Comparison of ENCODE assay signal across 11 cellular contexts in genomic region chr16:5070431-5071186, GRCh38. TPM values are rescaled to one million over a fixed set of nuclear protein-coding genes. Genes with fewer than 3 reads are reported as not detected.
DNase-seq lines count a peak whose midpoint lies in the region; ATAC-seq and TF ChIP-seq lines count a peak whose summit lies in the region.
"Had no signal": no experiment of that assay in that cellular context is flagged by ENCODE, and none has a peak within 500 bp of the region (broad histone marks: within the 10 kb centered on the region; RNA-seq: fewer than 3 reads in every experiment).

No MANE protein-coding gene starts in this region.

- no peak for ATAC-seq in activated T-helper 17 cell treated with anti-CD3 and anti-CD28 coated beads, Interleukin-2, amount 50 U/mL, for 72 hours (replicated peaks)
- ATAC-seq in memory B cell (ENCODE audit: low read depth) (no peak), thoracic aorta (ENCODE audit: insufficient number of reproducible peaks, low FRiP score, low read depth) (no peak), HG03469 (IDR thresholded peaks at IDR 0.05; ENCODE audit: unreplicated experiment) (no peak)

- peaks cover 8% of the 10 kb centered on the region for H3K27me3 Mint-ChIP-seq in activated naive CD4-positive, alpha-beta T cell treated with anti-CD3 and anti-CD28 coated beads, Interleukin-2, amount 10 ng/mL, durations not matched to agents 7 days and 5 days
- H3K27me3 Mint-ChIP-seq in activated T-helper 17 cell treated with anti-CD3 and anti-CD28 coated beads, Interleukin-2, amount 50 U/mL, for 72 hours = no peaks in the 10 kb centered on the region
- H3K27me3 Mint-ChIP-seq in memory B cell = no peaks in the 10 kb centered on the region

- H3K4me1 Mint-ChIP-seq in activated naive CD4-positive, alpha-beta T cell treated with anti-CD3 and anti-CD28 coated beads, Interleukin-2, amount 10 ng/mL, durations not matched to agents 7 days and 5 days = peaks cover 30% of the 10 kb centered on the region
- peaks cover 14% of the 10 kb centered on the region for H3K4me1 Mint-ChIP-seq in activated T-helper 17 cell treated with anti-CD3 and anti-CD28 coated beads, Interleukin-2, amount 50 U/mL, for 72 hours
- peaks cover 29% of the 10 kb centered on the region for H3K4me1 Mint-ChIP-seq in memory B cell

- CTCF ChIA-PET in activated naive CD4-positive, alpha-beta T cell treated with anti-CD3 and anti-CD28 coated beads, Interleukin-2, amount 10 ng/mL, durations not matched to agents 7 days and 5 days (lab: Charles Lee) = interaction anchor here (1.1 to 1.3 kb wide), 2 partner anchors 11 to 14 kb away, joined by 3 read pairs; no protein-coding TSS in a partner anchor

- H3K9me3 ChIP-seq in thoracic aorta (no peaks in the 10 kb centered on the region), WERI-Rb-1 (ENCODE audit: severe bottlenecking) (no peaks in the 10 kb centered on the region)

- H3K27ac Mint-ChIP-seq in activated naive CD4-positive, alpha-beta T cell treated with anti-CD3 and anti-CD28 coated beads, Interleukin-2, amount 10 ng/mL, durations not matched to agents 7 days and 5 days = peak overlapping the region; percentile 95
- H3K27ac Mint-ChIP-seq in activated T-helper 17 cell treated with anti-CD3 and anti-CD28 coated beads, Interleukin-2, amount 50 U/mL, for 72 hours = peak overlapping the region; percentile 98
- peak overlapping the region; percentile 96 for H3K27ac Mint-ChIP-seq in memory B cell

- no peaks in the 10 kb centered on the region for H3K27me3 ChIP-seq in thoracic aorta (replicated peaks; ENCODE audit: insufficient read depth)
- no peaks in the 10 kb centered on the region for H3K27me3 ChIP-seq in WERI-Rb-1 (ENCODE audit: insufficient read depth, low read depth, severe bottlenecking)

- H3K27ac ChIP-seq in thoracic aorta (peak overlapping the region; percentile 61 to 80), WERI-Rb-1 (no peak overlapping the region)

- peaks cover 9 to 11% of the 10 kb centered on the region in 2 donors for H3K4me1 ChIP-seq in thoracic aorta (ENCODE audit: control insufficient read depth in 1 of 2, low read depth in 2 of 2)

- no peaks in the 10 kb centered on the region for H3K36me3 ChIP-seq in thoracic aorta
- peaks cover 20% of the 10 kb centered on the region for H3K36me3 ChIP-seq in WERI-Rb-1

- H3K4me3 Mint-ChIP-seq in activated naive CD4-positive, alpha-beta T cell treated with anti-CD3 and anti-CD28 coated beads, Interleukin-2, amount 10 ng/mL, durations not matched to agents 7 days and 5 days = no peak overlapping the region
- H3K4me3 Mint-ChIP-seq in activated T-helper 17 cell treated with anti-CD3 and anti-CD28 coated beads, Interleukin-2, amount 50 U/mL, for 72 hours = peak overlapping the region; percentile 97
- H3K4me3 Mint-ChIP-seq in memory B cell = peak overlapping the region; percentile 98

- H3K9me3 Mint-ChIP-seq in activated naive CD4-positive, alpha-beta T cell treated with anti-CD3 and anti-CD28 coated beads, Interleukin-2, amount 10 ng/mL, durations not matched to agents 7 days and 5 days = no peaks in the 10 kb centered on the region
- H3K9me3 Mint-ChIP-seq in activated T-helper 17 cell treated with anti-CD3 and anti-CD28 coated beads, Interleukin-2, amount 50 U/mL, for 72 hours = no peaks in the 10 kb centered on the region
- no peaks in the 10 kb centered on the region for H3K9me3 Mint-ChIP-seq in memory B cell

- DNase-seq in activated naive CD4-positive, alpha-beta T cell treated with anti-CD3 and anti-CD28 coated beads, Interleukin-2, amount 10 ng/mL, durations not matched to agents 7 days and 5 days = no peak
- no peak for DNase-seq in activated naive CD4-positive, alpha-beta T cell treated with anti-CD3 and anti-CD28 coated beads, Interleukin-2, amount 50 U/mL, for 16 hours
- DNase-seq in memory B cell (ENCODE audit: low spot score in 2 of 2) = no peak
- DNase-seq in thoracic aorta (ENCODE audit: low spot score) = no peak
- no peak for DNase-seq in stimulated activated CD4-positive, alpha-beta T cell treated with anti-CD3 and anti-CD28 coated beads, Interleukin-2, amount 100 ng/mL, for 48 hours
- no peak for DNase-seq in WERI-Rb-1
- DNase-seq: activated CD4-positive, CD25-positive, alpha-beta regulatory T cell treated with anti-CD3 and anti-CD28 coated beads, Interleukin-2, amount 50 U/mL, for 72 hours; MV-4-11 had no signal

- H3K4me3 ChIP-seq in thoracic aorta (no peak overlapping the region), WERI-Rb-1 (ENCODE audit: low read depth, low read length) (no peak overlapping the region)

- TF ChIP-seq CTCF in thoracic aorta (IDR thresholded peaks at IDR 0.05) (no peak), WERI-Rb-1 (IDR thresholded peaks at IDR 0.05; ENCODE audit: low read depth, low read length) (no peak)

- H3K36me3 Mint-ChIP-seq in activated naive CD4-positive, alpha-beta T cell treated with anti-CD3 and anti-CD28 coated beads, Interleukin-2, amount 10 ng/mL, durations not matched to agents 7 days and 5 days = peaks cover 12% of the 10 kb centered on the region
- peaks cover 25% of the 10 kb centered on the region for H3K36me3 Mint-ChIP-seq in activated T-helper 17 cell treated with anti-CD3 and anti-CD28 coated beads, Interleukin-2, amount 50 U/mL, for 72 hours (ENCODE audit: low read depth)
- H3K36me3 Mint-ChIP-seq in memory B cell = peaks cover 4% of the 10 kb centered on the region

RNA-seq across cellular contexts. Expression of gene ALG1, which starts 1.0 kb away (rescaled TPM):
- total RNA-seq in activated T-helper 17 cell treated with anti-CD3 and anti-CD28 coated beads, Interleukin-2, amount 50 U/mL, for 72 hours = 10 to 100 TPM; 15.1 to 38.1 TPM
- total RNA-seq in thoracic aorta = 10 to 100 TPM; 24.1 to 36.7 TPM

RNA-seq across cellular contexts. Expression of gene C16orf89, which starts 4.9 kb away (rescaled TPM):
- total RNA-seq in activated T-helper 17 cell treated with anti-CD3 and anti-CD28 coated beads, Interleukin-2, amount 50 U/mL, for 72 hours = not detected
- 10 to 100 TPM; 11.6 to 21.4 TPM for total RNA-seq in thoracic aorta
- total RNA-seq: bronchial epithelial cell had no signal

RNA-seq across cellular contexts. Expression of gene EEF2KMT, which starts 27.0 kb away (rescaled TPM):
- 10 to 100 TPM in 1 of 2 donors, 1 to 10 TPM in 1; 7.3 to 11.7 TPM for total RNA-seq in activated T-helper 17 cell treated with anti-CD3 and anti-CD28 coated beads, Interleukin-2, amount 50 U/mL, for 72 hours
- total RNA-seq in thoracic aorta = 10 to 100 TPM in 1 of 2 donors, 1 to 10 TPM in 1; 6.8 to 14.9 TPM

RNA-seq across cellular contexts. Expression of gene NAGPA, which starts 36.9 kb away (rescaled TPM):
- 10 to 100 TPM in 1 of 2 donors, 1 to 10 TPM in 1; 8.5 to 18.6 TPM for total RNA-seq in activated T-helper 17 cell treated with anti-CD3 and anti-CD28 coated beads, Interleukin-2, amount 50 U/mL, for 72 hours
- 10 to 100 TPM; 35.3 to 55.2 TPM for total RNA-seq in thoracic aorta

Comparison
In these comparisons a context has a peak if more than half of its experiments do, and no peak if none do; other contexts are left out.
1. RNA of gene C16orf89, which starts 4.9 kb away (total RNA-seq): 11.6 to 21.4 TPM in thoracic aorta; not detected in activated T-helper 17 cell treated with anti-CD3 and anti-CD28 coated beads, Interleukin-2, amount 50 U/mL, for 72 hours; every median in the first group is over 10 times any median in the second.
2. Peak in every context shown above with its lines, with median percentiles within 50 percentile points of each other: H3K27ac Mint-ChIP-seq.